Comparison of ENCODE assay signal across 14 cellular contexts in genomic region chr1:45623972-45624371, GRCh38. TPM values are rescaled to one million over a fixed set of nuclear protein-coding genes. Genes with fewer than 3 reads are reported as not detected.
DNase-seq lines count a peak whose midpoint lies in the region; ATAC-seq and TF ChIP-seq lines count a peak whose summit lies in the region.
"Had no signal": no experiment of that assay in that cellular context is flagged by ENCODE, and none has a peak within 500 bp of the region (broad histone marks: within the 10 kb centered on the region; RNA-seq: fewer than 3 reads in every experiment).

Gene CCDC17 (minus strand): TSS chr1:45624054. CDS start chr1:45623909, 145 bp downstream.

- ATAC-seq in effector memory CD8-positive, alpha-beta T cell (replicated peaks), result no peak
- ATAC-seq in HG02588 (IDR thresholded peaks at IDR 0.05; ENCODE audit: unreplicated experiment) (no peak), HG02852 (IDR thresholded peaks at IDR 0.05; ENCODE audit: unreplicated experiment) (no peak), GM21529 (IDR thresholded peaks at IDR 0.05; ENCODE audit: unreplicated experiment) (no peak)
- ATAC-seq: Panc1 had no signal

- H3K36me3 Mint-ChIP-seq in effector memory CD8-positive, alpha-beta T cell (ENCODE audit: insufficient read depth), result peaks cover 39% of the 10 kb centered on the region
- peaks cover 43% of the 10 kb centered on the region for H3K36me3 Mint-ChIP-seq in nephron (ENCODE audit: low read depth)

- H3K9me3 Mint-ChIP-seq in effector memory CD8-positive, alpha-beta T cell, result no peaks in the 10 kb centered on the region
- H3K9me3 Mint-ChIP-seq in nephron, result no peaks in the 10 kb centered on the region
- H3K9me3 Mint-ChIP-seq: memory B cell had no signal

- no peak for TF ChIP-seq POLR2A in vagina (IDR thresholded peaks at IDR 0.05)

- intact Hi-C loops in left ventricle myocardium inferior (cut with micrococcal nuclease), result no loop called here
- intact Hi-C loops in cardiac septum (cut with DNase I), result no loop called here
- intact Hi-C loops in vagina (cut with DNase I), result no loop called here

- H3K4me3 Mint-ChIP-seq in effector memory CD8-positive, alpha-beta T cell, result no peak within 1 kb of the TSS
- H3K4me3 Mint-ChIP-seq in nephron, result no peak within 1 kb of the TSS
- H3K4me3 Mint-ChIP-seq: memory B cell had no signal

- H3K27me3 ChIP-seq in left ventricle myocardium inferior (ENCODE audit: low read depth) (no peaks in the 10 kb centered on the region), vagina (no peaks in the 10 kb centered on the region)
- H3K27me3 ChIP-seq: spleen had no signal

- H3K36me3 ChIP-seq in left ventricle myocardium inferior, result peaks cover 53% of the 10 kb centered on the region
- H3K36me3 ChIP-seq in vagina, result peaks cover 0 to 32% of the 10 kb centered on the region in 2 donors

- DNase-seq in left ventricle myocardium inferior (no peak), cardiac septum (ENCODE audit: low spot score) (no peak), vagina (ENCODE audit: extremely low spot score in 2 of 2) (no peak)
- no peak for DNase-seq in effector memory CD8-positive, alpha-beta T cell
- DNase-seq: caudate nucleus; spleen; stimulated activated CD8-positive, alpha-beta memory T cell treated with anti-CD3 and anti-CD28 coated beads, Interleukin-4, amount 100 ng/mL, for 48 hours had no signal

- peak within 1 kb of the TSS; percentile 49 for H3K4me3 ChIP-seq in left ventricle myocardium inferior
- peak within 1 kb of the TSS; percentile 18 to 23 for H3K4me3 ChIP-seq in vagina
- H3K4me3 ChIP-seq: spleen had no signal

- H3K4me1 Mint-ChIP-seq in effector memory CD8-positive, alpha-beta T cell (ENCODE audit: low read depth in 2 of 2), result peaks cover 0 to 3% of the 10 kb centered on the region in 2 donors
- no peaks in the 10 kb centered on the region for H3K4me1 Mint-ChIP-seq in nephron
- H3K4me1 Mint-ChIP-seq: memory B cell had no signal

- TF ChIP-seq CTCF in left ventricle myocardium inferior (IDR thresholded peaks at IDR 0.05; ENCODE audit: borderline replicate concordance) (no peak), nephron (IDR thresholded peaks at IDR 0.05; ENCODE audit: unreplicated experiment in 3 of 3) (no peak), vagina (IDR thresholded peaks at IDR 0.05) (no peak)

- no peaks in the 10 kb centered on the region for H3K9me3 ChIP-seq in left ventricle myocardium inferior (replicated peaks)
- no peaks in the 10 kb centered on the region for H3K9me3 ChIP-seq in vagina
- H3K9me3 ChIP-seq: spleen had no signal

- peak within 1 kb of the TSS; percentile 35 to 65 for H3K27ac Mint-ChIP-seq in effector memory CD8-positive, alpha-beta T cell
- peak within 1 kb of the TSS; percentile 42 to 62 (median 43) for H3K27ac Mint-ChIP-seq in nephron
- H3K27ac Mint-ChIP-seq: memory B cell had no signal

- no peaks in the 10 kb centered on the region for H3K27me3 Mint-ChIP-seq in effector memory CD8-positive, alpha-beta T cell
- H3K27me3 Mint-ChIP-seq in nephron (ENCODE audit: low read depth), result no peaks in the 10 kb centered on the region
- H3K27me3 Mint-ChIP-seq: memory B cell had no signal

- H3K4me1 ChIP-seq in left ventricle myocardium inferior, result peaks cover 46% of the 10 kb centered on the region
- H3K4me1 ChIP-seq in vagina, result peaks cover 33% of the 10 kb centered on the region

- H3K27ac ChIP-seq in left ventricle myocardium inferior (replicated peaks) (peak within 1 kb of the TSS; percentile 60), vagina (peak within 1 kb of the TSS; percentile 60)
- H3K27ac ChIP-seq: C4-2B had no signal

RNA-seq across cellular contexts. Expression of gene CCDC17, which starts in this region (rescaled TPM):
- total RNA-seq in left ventricle myocardium inferior, result 1.2 TPM
- 1.2 TPM for total RNA-seq in cardiac septum
- 1.5 TPM for total RNA-seq in vagina
